In the genomic region with DNA sequence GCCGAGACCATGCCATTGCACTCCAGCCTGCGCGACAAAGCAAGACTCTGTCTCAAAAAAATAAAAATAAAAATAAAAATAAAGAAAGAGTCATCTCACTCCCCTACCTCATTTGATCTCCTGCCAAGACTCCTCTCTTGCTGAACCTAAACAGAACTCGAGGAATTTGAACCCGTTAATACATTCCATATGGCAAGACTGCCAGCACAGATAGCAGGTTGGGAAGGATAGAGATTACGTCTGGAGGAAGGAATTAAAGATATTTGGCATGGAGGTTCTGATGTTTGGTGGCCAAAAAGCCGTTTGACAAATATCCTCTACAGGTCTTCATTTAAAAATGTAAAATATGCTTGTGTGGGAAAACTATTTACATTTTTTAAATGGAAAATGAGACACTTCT, we compare ENCODE assay signal across 19 cellular contexts.
"Had no signal": no experiment of that assay in that cellular context is flagged by ENCODE, and none has a peak within 500 bp of the region (broad histone marks: within the 10 kb centered on the region; RNA-seq: fewer than 3 reads in every experiment).

No MANE protein-coding gene starts in this region.

- H3K27me3 ChIP-seq: breast epithelium, esophagus squamous epithelium had no signal

- H3K36me3 ChIP-seq: breast epithelium, esophagus squamous epithelium, thoracic aorta, upper lobe of right lung had no signal

- H3K4me1 ChIP-seq: breast epithelium, esophagus squamous epithelium, upper lobe of right lung had no signal

- H3K9me3 ChIP-seq: esophagus squamous epithelium, thoracic aorta, upper lobe of right lung had no signal

- H3K4me3 ChIP-seq: breast epithelium, esophagus squamous epithelium, thoracic aorta, upper lobe of right lung had no signal

- H3K27ac ChIP-seq: breast epithelium, esophagus squamous epithelium, thoracic aorta, upper lobe of right lung had no signal

- DNase-seq: activated CD4-positive, alpha-beta T cell treated with anti-CD3 and anti-CD28 coated beads, Interleukin-2, amount 10 ng/mL, durations not matched to agents 24 days and 14 days; activated CD8-positive, alpha-beta T cell treated with anti-CD3 and anti-CD28 coated beads, Interleukin-2, amount 10 ng/mL, durations not matched to agents 7 days and 5 days; activated naive CD4-positive, alpha-beta T cell treated with Interleukin-2 at 50 U/mL for 16 hours; activated T-cell treated with anti-CD3 and anti-CD28 coated beads, Interleukin-2, amount 50 U/mL, for 24 hours; cerebellar nuclear complex; effector memory CD4-positive, alpha-beta T cell; esophagus squamous epithelium; foreskin melanocyte; glutamatergic neuron; hypothalamus; kidney; midbrain; occipital lobe; retina; stimulated activated naive B cell treated with anti-CD40 and anti-IgM and Interleukin-4, amounts not matched to agents 10 μg/mL and 1 μg/mL and 100 μg/mL, for 72 hours; T1000; upper lobe of right lung had no signal
